In the genomic region with DNA sequence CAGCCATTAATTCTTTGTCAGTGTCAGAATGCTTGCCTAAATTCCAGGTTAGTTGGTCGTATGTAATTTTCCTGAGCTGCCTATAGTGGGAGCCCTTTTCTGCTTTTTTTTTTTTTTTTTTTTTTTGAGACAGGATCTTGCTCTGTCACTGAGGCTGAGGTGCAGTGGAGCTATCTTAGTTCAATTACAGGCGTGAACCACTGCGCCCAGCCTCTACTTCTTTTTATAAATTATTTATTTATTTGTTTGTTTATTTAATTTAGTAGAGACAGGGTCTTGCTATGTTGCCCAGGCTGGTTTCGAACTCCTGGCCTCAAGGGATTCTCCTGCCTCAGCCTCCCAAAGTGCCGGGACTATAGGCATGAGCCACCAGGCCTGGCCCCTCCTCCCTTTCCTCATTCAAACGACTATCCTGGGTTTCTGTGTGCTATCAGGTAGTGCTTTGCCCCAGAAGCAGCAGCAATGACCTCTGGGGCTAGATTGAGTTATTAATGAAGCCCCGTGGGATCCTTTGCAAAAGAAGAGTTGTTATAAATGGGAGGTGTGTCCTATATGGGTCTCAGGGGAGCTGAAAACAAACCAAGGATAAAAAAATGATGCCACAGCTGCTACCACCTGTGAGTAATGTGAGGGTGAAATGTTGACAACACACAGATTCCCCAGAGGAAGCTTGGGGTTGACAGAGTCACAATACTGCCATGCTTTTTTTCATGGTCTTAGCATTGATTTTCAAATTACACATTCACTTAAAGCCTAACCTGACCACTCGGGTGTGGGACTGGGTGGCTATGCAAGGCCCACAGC, we compare ENCODE assay signal across 8 cellular contexts. TPM values are rescaled to one million over a fixed set of nuclear protein-coding genes. Genes with fewer than 3 reads are reported as not detected.
DNase-seq lines count a peak whose midpoint lies in the region; ATAC-seq and TF ChIP-seq lines count a peak whose summit lies in the region.

No MANE protein-coding gene starts in this region.

- no peak overlapping the region for H2BK15ac ChIP-seq in IMR-90 (ENCODE audit: low read depth, low read length)

- intact Hi-C loops in IMR-90 (cut with micrococcal nuclease) (loop anchor here (1.0 to 5.0 kb wide), 2 partner anchors 248 to 378 kb away; no protein-coding TSS in a partner anchor), Calu3 (cut with micrococcal nuclease; ENCODE audit: unreplicated experiment) (loop anchor here (2.0 kb wide), 1 partner anchor 248 kb away; no protein-coding TSS in a partner anchor)

- no peak overlapping the region for H2AFZ ChIP-seq in IMR-90 (replicated peaks; ENCODE audit: low read length, poor library complexity)

- no peak overlapping the region for H2BK20ac ChIP-seq in IMR-90 (ENCODE audit: low read depth, low read length)

- no peak for TF ChIP-seq POLR2A in IMR-90 (IDR thresholded peaks at IDR 0.05; ENCODE audit: low read depth, low read length)

- H3K27ac Mint-ChIP-seq in neural crest cell (ENCODE audit: unreplicated experiment) (no peak overlapping the region), Calu3 (ENCODE audit: unreplicated experiment) (no peak overlapping the region)

- no peak overlapping the region for H3K4ac ChIP-seq in IMR-90 (ENCODE audit: low read depth, low read length)

- H3K23ac ChIP-seq in IMR-90 (ENCODE audit: low read depth, low read length), result no peak overlapping the region

- peak; percentile 40; the same call in 1 of the 2 replicates for ATAC-seq in IMR-90 (ENCODE audit: low read depth)
- no peak for ATAC-seq in HG03135 (IDR thresholded peaks at IDR 0.05; ENCODE audit: unreplicated experiment)

- H3K4me2 ChIP-seq in IMR-90 (ENCODE audit: low read depth, low read length), result no peak overlapping the region

- H3K27me3 Mint-ChIP-seq in neural crest cell (ENCODE audit: low read depth), result no peaks in the 10 kb centered on the region
- H3K27me3 Mint-ChIP-seq in Calu3 (ENCODE audit: unreplicated experiment), result no peaks in the 10 kb centered on the region

- CTCF ChIA-PET in IMR-90 (lab: Yijun Ruan, JAX) (interaction anchor here (0.6 to 1.5 kb wide), 9 partner anchors 9 to 631 kb away, joined by 3 to 4 read pairs (median 3); no protein-coding TSS in a partner anchor), Calu3 (lab: Charles Lee) (interaction anchor here (0.6 to 1.5 kb wide), 10 partner anchors 11 to 538 kb away, joined by 3 to 18 read pairs (median 4); no protein-coding TSS in a partner anchor)

- H4K8ac ChIP-seq in IMR-90 (ENCODE audit: low read depth in 2 of 2, low read length in 2 of 2), result no peak overlapping the region

- no peaks in the 10 kb centered on the region for H3K9me1 ChIP-seq in IMR-90 (ENCODE audit: insufficient read depth, low read length)

- no peak overlapping the region for H3K27ac ChIP-seq in IMR-90 (ENCODE audit: insufficient read depth, low read length)

- H2AK5ac ChIP-seq in IMR-90 (ENCODE audit: low read depth, low read length), result no peak overlapping the region

- no CpG with 5 or more reads among the region's 8 CpGs for WGBS in IMR-90 (ENCODE audit: extremely low coverage in 2 of 2, insufficient read length in 1 of 2), 2 experiments

- H3K9me3 ChIP-seq in IMR-90 (ENCODE audit: control insufficient read depth, insufficient read depth, low read length), result peaks cover under 1% of the 10 kb centered on the region; the same call in 1 of the 2 replicates

- no peak overlapping the region for H2AK9ac ChIP-seq in IMR-90 (replicated peaks; ENCODE audit: low read depth, low read length, poor library complexity)

- H3K4me3 Mint-ChIP-seq in neural crest cell (no peak overlapping the region), Calu3 (ENCODE audit: low read depth, unreplicated experiment) (no peak overlapping the region)

- H3K4me3 ChIP-seq in GM12865 (ENCODE audit: low read depth, low read length), result no peak overlapping the region
- H3K4me3 ChIP-seq in IMR-90 (ENCODE audit: insufficient read depth, low read depth, low read length), result no peak overlapping the region
- no peak overlapping the region for H3K4me3 ChIP-seq in WI38 (ENCODE audit: low read depth, low read length)

- POLR2A ChIA-PET in IMR-90 (lab: Charles Lee; ENCODE audit: unreplicated experiment), result no interaction called here

- no peaks in the 10 kb centered on the region for H3K4me1 ChIP-seq in IMR-90 (ENCODE audit: control insufficient read depth, insufficient read depth, low read length)

- no peak overlapping the region for H3K14ac ChIP-seq in IMR-90 (replicated peaks; ENCODE audit: low read depth, low read length)

- no peaks in the 10 kb centered on the region for H4K20me1 ChIP-seq in IMR-90 (ENCODE audit: insufficient read depth, low read length)

- H4K5ac ChIP-seq in IMR-90 (ENCODE audit: low read depth, low read length), result no peak overlapping the region

- H3K56ac ChIP-seq in IMR-90 (ENCODE audit: extremely low read depth, insufficient read depth, low read length), result no peak overlapping the region

- H3K36me3 Mint-ChIP-seq in neural crest cell (ENCODE audit: low read depth) (no peaks in the 10 kb centered on the region), Calu3 (ENCODE audit: insufficient read depth, unreplicated experiment) (no peaks in the 10 kb centered on the region)

- peak; percentile 16 for DNase-seq in GM12865 (ENCODE audit: low read depth)
- DNase-seq in IMR-90, result no peak
- no peak for DNase-seq in neural crest cell (ENCODE audit: low read depth, low spot score)
- no peak for DNase-seq in Calu3
- DNase-seq in NCI-H128 (lab: John Stamatoyannopoulos, UW; ENCODE audit: unreplicated experiment), result no peak
- no peak for DNase-seq in SKM-1 treated with dmso at 0.1 percent for 144 hours (lab: John Stamatoyannopoulos, UW; ENCODE audit: unreplicated experiment)

- TF ChIP-seq RAD21 in IMR-90 (IDR thresholded peaks at IDR 0.05; ENCODE audit: low read length), result peak; percentile 37; the same call in 1 of the 2 replicates

- H2BK120ac ChIP-seq in IMR-90 (ENCODE audit: low read depth, low read length), result no peak overlapping the region

- no peak overlapping the region for H2BK5ac ChIP-seq in IMR-90 (ENCODE audit: low read depth, low read length, poor library complexity, severe bottlenecking)

- no peak overlapping the region for H3K9ac ChIP-seq in IMR-90 (ENCODE audit: low read depth, low read length)

- no peaks in the 10 kb centered on the region for H3K79me1 ChIP-seq in IMR-90 (ENCODE audit: low read depth in 1 of 2, low read length in 2 of 2)

- TF ChIP-seq CTCF in GM12865 (IDR thresholded peaks at IDR 0.05; ENCODE audit: insufficient read depth, low read depth, low read length, missing control alignments), result peak; percentile 55
- TF ChIP-seq CTCF in IMR-90 (conservative IDR thresholded peaks at IDR 0.05; ENCODE audit: low read depth, low read length), result peak; percentile 50
- TF ChIP-seq CTCF in WI38 (IDR thresholded peaks at IDR 0.05; ENCODE audit: low read depth, low read length), result peak; percentile 62
- TF ChIP-seq CTCF in neural crest cell (conservative IDR thresholded peaks at IDR 0.05), result peak; percentile 69
- TF ChIP-seq CTCF in Calu3 (IDR thresholded peaks at IDR 0.05; ENCODE audit: unreplicated experiment), result no peak

- no peaks in the 10 kb centered on the region for H3K9me3 Mint-ChIP-seq in neural crest cell
- no peaks in the 10 kb centered on the region for H3K9me3 Mint-ChIP-seq in Calu3 (ENCODE audit: low read depth, unreplicated experiment)

- H3K4me1 Mint-ChIP-seq in neural crest cell (no peaks in the 10 kb centered on the region), Calu3 (ENCODE audit: low read depth, unreplicated experiment) (no peaks in the 10 kb centered on the region)

- H4K91ac ChIP-seq in IMR-90 (ENCODE audit: insufficient read depth, low read depth, low read length), result no peak overlapping the region

- BruUV-seq in IMR-90 (replicated peaks; lab: Mats Ljungman, UMichigan), result no TSS peak
- BruUV-seq in Calu3 (replicated peaks; lab: Mats Ljungman, UMichigan), result no TSS peak

- in situ Hi-C loops in IMR-90 (cut with MboI; ENCODE audit: low sequenced_read_pairs), result no loop called here

- no peak overlapping the region for H3K18ac ChIP-seq in IMR-90 (ENCODE audit: low read depth, low read length)

- no peaks in the 10 kb centered on the region for H3K36me3 ChIP-seq in IMR-90 (ENCODE audit: control insufficient read depth, insufficient read depth, low read length)

- H3K27me3 ChIP-seq in IMR-90 (ENCODE audit: control insufficient read depth, insufficient read depth, low read length), result no peaks in the 10 kb centered on the region; the same call in 1 of the 2 replicates

- dilution Hi-C loops in IMR-90 (cut with HindIII; ENCODE audit: low sequenced_read_pairs, unreplicated experiment), result loop anchor here (25.0 kb wide), 1 partner anchor 248 kb away; no protein-coding TSS in a partner anchor

TF ChIP-seq in IMR-90, 13 proteins besides CTCF, POLR2A, EP300 and RAD21:
- TF ChIP-seq MAFK (IDR thresholded peaks at IDR 0.05; ENCODE audit: low read depth, low read length) (no peak), MXI1 (IDR thresholded peaks at IDR 0.05; ENCODE audit: borderline replicate concordance, low read depth, low read length) (no peak), MAZ (IDR thresholded peaks at IDR 0.05; ENCODE audit: borderline replicate concordance, low read depth, low read length) (no peak), FOS (IDR thresholded peaks at IDR 0.05; ENCODE audit: low read depth, low read length) (no peak), BHLHE40 (IDR thresholded peaks at IDR 0.05; ENCODE audit: low read depth, low read length) (no peak), SMC3 (IDR thresholded peaks at IDR 0.05; ENCODE audit: low read depth, low read length) (peak; percentile 33), NFE2L2 (IDR thresholded peaks at IDR 0.05; ENCODE audit: low read depth, low read length) (no peak)
- TF ChIP-seq, protein P1, sequence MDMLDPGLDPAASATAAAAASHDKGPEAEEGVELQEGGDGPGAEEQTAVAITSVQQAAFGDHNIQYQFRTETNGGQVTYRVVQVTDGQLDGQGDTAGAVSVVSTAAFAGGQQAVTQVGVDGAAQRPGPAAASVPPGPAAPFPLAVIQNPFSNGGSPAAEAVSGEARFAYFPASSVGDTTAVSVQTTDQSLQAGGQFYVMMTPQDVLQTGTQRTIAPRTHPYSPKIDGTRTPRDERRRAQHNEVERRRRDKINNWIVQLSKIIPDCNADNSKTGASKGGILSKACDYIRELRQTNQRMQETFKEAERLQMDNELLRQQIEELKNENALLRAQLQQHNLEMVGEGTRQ (IDR thresholded peaks at IDR 0.05; ENCODE audit: low read depth, low read length), result no peak

RNA-seq across cellular contexts. Expression of a gene that starts 34.6 kb away (rescaled TPM):
- total RNA-seq in IMR-90 (2012; rRNA removed) (97.1 and 102 TPM in 2 replicates), neural crest cell (30.3 and 31.2 TPM in 2 replicates), Calu3 (2022) (111 TPM in 2 replicates)
- polyA plus RNA-seq in IMR-90 (2012; rRNA removed), result 71.1 and 76.5 TPM in 2 replicates
- 88.2 and 125 TPM in 2 replicates for polyA plus RNA-seq in IMR-90 (2012; cell fraction: cytosol; rRNA removed)
- polyA plus RNA-seq in IMR-90 (2012; cell fraction: nucleus; rRNA removed; ENCODE audit: low replicate concordance), result 272 and 345 TPM in 2 replicates
